8 cellular contexts compared by ENCODE assay signal in genomic region chr2:178522950-178523595, GRCh38. TPM values are rescaled to one million over a fixed set of nuclear protein-coding genes. Genes with fewer than 3 reads are reported as not detected.
DNase-seq lines count a peak whose midpoint lies in the region; ATAC-seq, FAIRE-seq and TF ChIP-seq lines count a peak whose summit lies in the region.

No MANE protein-coding gene starts in this region.

- H3K9me3 ChIP-seq in endothelial cell of umbilical vein (replicated peaks; ENCODE audit: control insufficient read depth, insufficient read depth, low read length), result no peaks in the 10 kb centered on the region

- H3K79me2 ChIP-seq in endothelial cell of umbilical vein (ENCODE audit: control insufficient read depth, insufficient read depth, low read length), result peaks cover 18% of the 10 kb centered on the region

- TSS peak; percentile 63 for BruUV-seq in endothelial cell of umbilical vein (replicated peaks; lab: Mats Ljungman, UMichigan)

- H3K9me1 ChIP-seq in endothelial cell of umbilical vein (replicated peaks; ENCODE audit: control insufficient read depth, extremely low read depth, insufficient read depth, low read length), result no peaks in the 10 kb centered on the region

- peaks cover 0 to 4% of the 10 kb centered on the region in 2 experiments for H3K36me3 ChIP-seq in endothelial cell of umbilical vein (ENCODE audit: control insufficient read depth in 2 of 2, extremely low read depth in 1 of 2, insufficient read depth in 2 of 2, low read length in 2 of 2)

- CTCF ChIA-PET in endothelial cell of umbilical vein (lab: Charles Lee), result interaction anchor here (1.3 to 2.1 kb wide), 3 partner anchors 43 to 411 kb away, joined by 3 to 4 read pairs (median 4); partner anchors contain the start of genes PLEKHA3 and RBM45

- H3K9me3 Mint-ChIP-seq in mesothelial cell of epicardium, result no peaks in the 10 kb centered on the region

- intact Hi-C loops in endothelial cell of umbilical vein (cut with micrococcal nuclease), result loop anchor here (1.0 to 2.0 kb wide), 4 partner anchors 16 to 410 kb away; partner anchors contain the start of genes PJVK, PLEKHA3, PRKRA and RBM45

- no peaks in the 10 kb centered on the region for H4K20me1 ChIP-seq in endothelial cell of umbilical vein (replicated peaks; ENCODE audit: control insufficient read depth, extremely low read depth, insufficient read depth, low read length)

- TF ChIP-seq POLR2A in endothelial cell of umbilical vein (IDR thresholded peaks at IDR 0.05; ENCODE audit: low read depth, low read length), result peak; percentile 73

- dilution Hi-C loops in endothelial cell of umbilical vein (cut with MboI; ENCODE audit: extremely low pct_ligation_motif_present, low sequenced_read_pairs), result no loop called here

- H2AFZ ChIP-seq in endothelial cell of umbilical vein (ENCODE audit: low read depth, low read length), result peak overlapping the region; percentile 58

- POLR2A ChIA-PET in endothelial cell of umbilical vein (lab: Charles Lee), result no interaction called here

- peaks cover 13% of the 10 kb centered on the region for H3K4me1 Mint-ChIP-seq in mesothelial cell of epicardium

- H3K27me3 Mint-ChIP-seq in mesothelial cell of epicardium (ENCODE audit: low read depth), result no peaks in the 10 kb centered on the region

- no peaks in the 10 kb centered on the region for H3K27me3 ChIP-seq in endothelial cell of umbilical vein (ENCODE audit: control insufficient read depth in 2 of 2, insufficient read depth in 2 of 2, low read length in 2 of 2)

- H3K4me1 ChIP-seq in endothelial cell of umbilical vein (ENCODE audit: control insufficient read depth, extremely low read depth, insufficient read depth, low read length), result peaks cover 4% of the 10 kb centered on the region

- H3K4me3 Mint-ChIP-seq in mesothelial cell of epicardium, result peak overlapping the region; percentile 96

- ATAC-seq in GM18909 (IDR thresholded peaks at IDR 0.05; ENCODE audit: poor library complexity, unreplicated experiment) (peak; percentile 96), HG03175 (IDR thresholded peaks at IDR 0.05; ENCODE audit: unreplicated experiment) (peak; percentile 90)

- peak overlapping the region; percentile 17 to 77 (median 39) for H3K4me3 ChIP-seq in endothelial cell of umbilical vein (replicated peaks in 1 of 3; ENCODE audit: insufficient read depth in 1 of 3, low read depth in 1 of 3, low read length in 3 of 3)

- H3K4me2 ChIP-seq in endothelial cell of umbilical vein (ENCODE audit: insufficient read depth, low read length), result peak overlapping the region; percentile 83

- TF ChIP-seq CTCF in endothelial cell of umbilical vein (IDR thresholded peaks at IDR 0.05; ENCODE audit: extremely low read depth in 1 of 2, insufficient read depth in 1 of 2, low read depth in 1 of 2, low read length in 2 of 2) (peak; percentile 79 to 85), mesothelial cell of epicardium (IDR thresholded peaks at IDR 0.05; ENCODE audit: unreplicated experiment) (peak; percentile 57)

- peak overlapping the region; percentile 96 for H3K27ac Mint-ChIP-seq in mesothelial cell of epicardium

- H3K36me3 Mint-ChIP-seq in mesothelial cell of epicardium, result peaks cover 4% of the 10 kb centered on the region

- peak overlapping the region; percentile 36 for H3K27ac ChIP-seq in endothelial cell of umbilical vein (ENCODE audit: insufficient read depth, low read depth, low read length)

- peak; percentile 83 for FAIRE-seq in endothelial cell of umbilical vein (lab: Jason Lieb, UNC)

- DNase-seq in AG20443 (ENCODE audit: low spot score) (peak; percentile 76), NCI-H774 (lab: John Stamatoyannopoulos, UW) (peak; percentile 71), endothelial cell of umbilical vein (ENCODE audit: low read depth, low spot score) (peak; percentile 83), mesothelial cell of epicardium (ENCODE audit: low spot score in 2 of 2, unreplicated experiment in 2 of 2) (peak; percentile 64 to 85)
- DNase-seq in activated CD8-positive, alpha-beta memory T cell treated with anti-CD3 and anti-CD28 coated beads, Interleukin-2, amount 50 U/mL, for 24 hours (ENCODE audit: extremely low read depth), result peak; percentile 50
- DNase-seq in stimulated activated CD8-positive, alpha-beta memory T cell treated with anti-CD3 and anti-CD28 coated beads, Interleukin-15, amount 100 ng/mL, for 24 hours (ENCODE audit: low read depth), result peak; percentile 37

- peak overlapping the region; percentile 56 for H3K9ac ChIP-seq in endothelial cell of umbilical vein (replicated peaks; ENCODE audit: extremely low read depth, insufficient read depth, low read length)

TF ChIP-seq in endothelial cell of umbilical vein, 7 proteins besides CTCF, POLR2A, EP300 and RAD21:
- TF ChIP-seq POLR2AphosphoS5 (IDR thresholded peaks at IDR 0.05; ENCODE audit: insufficient read depth, low read depth, low read length) (peak; percentile 74), GATA2 (IDR thresholded peaks at IDR 0.05; ENCODE audit: insufficient read depth, insufficient read length, low read depth, low read length) (no peak)

RNA-seq across cellular contexts. Expression of gene PLEKHA3, which starts 42.8 kb away (rescaled TPM):
- 24.6 and 26.6 TPM in 2 replicates for total RNA-seq in endothelial cell of umbilical vein
- 2.7 and 4.1 TPM in 2 replicates for polyA plus RNA-seq in endothelial cell of umbilical vein
- polyA plus RNA-seq in endothelial cell of umbilical vein (2011; cell fraction: cytosol; rRNA removed), result 8.2 and 9.5 TPM in 2 replicates
- 5.2 and 10.8 TPM in 2 replicates for polyA plus RNA-seq in endothelial cell of umbilical vein (2011; cell fraction: nucleus; rRNA removed)
- polyA plus RNA-seq in endothelial cell of umbilical vein (2012), result 11.3 and 15.2 TPM in 2 replicates
- polyA minus RNA-seq in endothelial cell of umbilical vein, result 7.1 and 10.3 TPM in 2 replicates
- polyA minus RNA-seq in endothelial cell of umbilical vein (2011; cell fraction: cytosol; rRNA and poly(A)+ RNA removed), result 3.6 TPM
- 7.2 and 9.5 TPM in 2 replicates for polyA minus RNA-seq in endothelial cell of umbilical vein (2011; cell fraction: nucleus; rRNA and poly(A)+ RNA removed)
- total RNA-seq in mesothelial cell of epicardium, result 27.3 to 28.9 TPM (median 28.0 TPM) in 3 replicates

RNA-seq across cellular contexts. Expression of gene FKBP7, which starts 44.7 kb away (rescaled TPM):
- 18.3 and 20.5 TPM in 2 replicates for total RNA-seq in endothelial cell of umbilical vein
- 9.4 and 11.2 TPM in 2 replicates for polyA plus RNA-seq in endothelial cell of umbilical vein
- 23.1 and 23.8 TPM in 2 replicates for polyA plus RNA-seq in endothelial cell of umbilical vein (2011; cell fraction: cytosol; rRNA removed)
- 8.7 and 10.0 TPM in 2 replicates for polyA plus RNA-seq in endothelial cell of umbilical vein (2011; cell fraction: nucleus; rRNA removed)
- polyA plus RNA-seq in endothelial cell of umbilical vein (2012), result 30.3 and 33.7 TPM in 2 replicates
- 5.9 and 9.9 TPM in 2 replicates for polyA minus RNA-seq in endothelial cell of umbilical vein
- polyA minus RNA-seq in endothelial cell of umbilical vein (2011; cell fraction: cytosol; rRNA and poly(A)+ RNA removed), result not detected
- 3.7 and 4.2 TPM in 2 replicates for polyA minus RNA-seq in endothelial cell of umbilical vein (2011; cell fraction: nucleus; rRNA and poly(A)+ RNA removed)
- total RNA-seq in mesothelial cell of epicardium, result 48.1 to 52.9 TPM (median 49.7 TPM) in 3 replicates

Comparison
In these comparisons a context has a peak if more than half of its experiments do, and no peak if none do; other contexts are left out.
1. Peak in every context shown above with its lines: DNase-seq, ATAC-seq, H3K4me3 ChIP-seq and H3K27ac ChIP-seq.